Comparison of ENCODE assay signal across 1 cellular context in the genomic region with DNA sequence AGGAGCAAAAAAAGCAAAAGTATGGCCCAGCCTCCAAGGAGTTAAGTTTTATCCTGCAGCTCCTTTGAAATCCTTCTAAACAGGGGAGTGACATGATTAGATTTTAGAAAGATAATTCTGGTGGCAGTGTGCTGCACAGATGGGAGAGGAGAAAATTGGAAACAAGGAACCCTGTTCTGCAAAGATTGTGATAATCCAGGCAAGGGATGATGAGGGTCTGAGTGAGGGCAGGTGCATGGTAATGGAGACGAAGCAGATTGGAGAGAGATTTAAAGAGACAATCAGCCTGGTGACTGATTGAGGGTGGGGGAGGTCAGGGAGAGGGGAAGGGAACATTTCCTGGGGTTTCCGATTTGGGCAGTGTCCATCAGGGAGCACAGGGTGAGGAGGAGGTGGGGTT.
TF ChIP-seq lines count a peak whose summit lies in the region.

No MANE protein-coding gene starts in this region.

TF ChIP-seq in SK-N-SH treated with all-trans-retinoic acid at 6 μM for 48 hours, 23 proteins besides CTCF, POLR2A, EP300 and RAD21 (continued from another document):
- no peak for TF ChIP-seq ZFP3 (CRISPR knock-in tag; IDR thresholded peaks at IDR 0.05)
